ENCODE assay signal across 11 cellular contexts in the genomic region with DNA sequence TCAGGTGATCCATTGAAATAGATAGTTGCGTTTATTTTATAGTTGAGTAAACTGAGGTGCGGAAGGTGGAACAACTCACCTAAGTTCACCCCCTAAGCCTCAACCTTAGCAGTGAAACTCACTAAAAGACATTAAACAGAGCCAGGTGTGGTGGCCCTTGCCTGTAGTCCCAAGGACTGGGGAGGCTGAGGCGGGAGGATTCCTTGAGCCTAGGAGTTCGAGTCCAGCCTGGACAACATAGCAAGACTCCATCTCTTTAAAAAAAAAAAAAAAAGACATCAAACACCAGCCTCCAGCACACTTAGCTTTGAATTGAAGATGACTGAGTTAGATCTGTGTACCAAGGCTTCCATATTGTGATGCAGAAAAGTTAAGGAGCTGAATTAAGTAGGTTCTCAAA. TPM values are rescaled to one million over a fixed set of nuclear protein-coding genes. Genes with fewer than 3 reads are reported as not detected.
DNase-seq lines count a peak whose midpoint lies in the region; ATAC-seq, FAIRE-seq and TF ChIP-seq lines count a peak whose summit lies in the region.
"Had no signal": no experiment of that assay in that cellular context is flagged by ENCODE, and none has a peak within 500 bp of the region (broad histone marks: within the 10 kb centered on the region; RNA-seq: fewer than 3 reads in every experiment).

No MANE protein-coding gene starts in this region.

- H3K4me2 ChIP-seq in K562 (ENCODE audit: insufficient read depth, low read length) = peak overlapping the region; percentile 52; the same call in 1 of the 2 replicates

- H3K9ac ChIP-seq in K562 (ENCODE audit: insufficient read depth in 1 of 2, low read depth in 2 of 2, low read length in 2 of 2) = no peak overlapping the region
- H3K9ac ChIP-seq in mucosa of stomach (ENCODE audit: low read length) = peak overlapping the region; percentile 50

- no peaks in the 10 kb centered on the region for H3K9me3 Mint-ChIP-seq in activated naive CD8-positive, alpha-beta T cell treated with anti-CD3 and anti-CD28 coated beads, Interleukin-2, amount 10 ng/mL, durations not matched to agents 7 days and 5 days
- H3K9me3 Mint-ChIP-seq in activated naive CD8-positive, alpha-beta T cell treated with anti-CD3 and anti-CD28 coated beads, Interleukin-2, amount 50 U/mL, for 24 hours = no peaks in the 10 kb centered on the region
- no peaks in the 10 kb centered on the region for H3K9me3 Mint-ChIP-seq in type B pancreatic cell

- H3K9me1 ChIP-seq in K562 (ENCODE audit: control insufficient read depth, insufficient read depth, low read length) = peaks cover 12% of the 10 kb centered on the region

- BruUV-seq in K562 (replicated peaks; lab: Mats Ljungman, UMichigan) = no TSS peak

- H3K36me3 ChIP-seq in K562 (ENCODE audit: control insufficient read depth, insufficient read depth, low read length) = no peaks in the 10 kb centered on the region
- H3K36me3 ChIP-seq in mucosa of stomach (ENCODE audit: control insufficient read depth, insufficient read depth, low read length) = no peaks in the 10 kb centered on the region

- H3K4me1 Mint-ChIP-seq in activated naive CD8-positive, alpha-beta T cell treated with anti-CD3 and anti-CD28 coated beads, Interleukin-2, amount 10 ng/mL, durations not matched to agents 7 days and 5 days = peaks cover 32% of the 10 kb centered on the region
- H3K4me1 Mint-ChIP-seq in activated naive CD8-positive, alpha-beta T cell treated with anti-CD3 and anti-CD28 coated beads, Interleukin-2, amount 50 U/mL, for 24 hours = peaks cover 45% of the 10 kb centered on the region
- peaks cover 32% of the 10 kb centered on the region for H3K4me1 Mint-ChIP-seq in type B pancreatic cell (ENCODE audit: unreplicated experiment)

- ATAC-seq in activated naive CD8-positive, alpha-beta T cell treated with anti-CD3 and anti-CD28 coated beads, Interleukin-2, amount 10 ng/mL, durations not matched to agents 7 days and 5 days (ENCODE audit: low read depth) = no peak
- ATAC-seq in activated naive CD8-positive, alpha-beta T cell treated with anti-CD3 and anti-CD28 coated beads, Interleukin-2, amount 50 U/mL, for 24 hours = no peak
- no peak for ATAC-seq in K562
- no peak for ATAC-seq in GM21528 (IDR thresholded peaks at IDR 0.05; ENCODE audit: low FRiP score, unreplicated experiment)

- in situ Hi-C loops in K562 (cut with MboI) = no loop called here

- DNase-seq in activated naive CD8-positive, alpha-beta T cell treated with anti-CD3 and anti-CD28 coated beads, Interleukin-2, amount 10 ng/mL, durations not matched to agents 7 days and 5 days = no peak
- DNase-seq in activated naive CD8-positive, alpha-beta T cell treated with anti-CD3 and anti-CD28 coated beads, Interleukin-2, amount 50 U/mL, for 24 hours = no peak
- DNase-seq in K562 (ENCODE audit: extremely low read depth in 1 of 4, low spot score in 3 of 4) (no peak), type B pancreatic cell (ENCODE audit: extremely low spot score, unreplicated experiment) (no peak), HPDE6-E6E7 (ENCODE audit: extremely low spot score) (no peak), NCI-H345 (lab: John Stamatoyannopoulos, UW) (no peak)

- H3K4me1 ChIP-seq in K562 (replicated peaks in 1 of 2; ENCODE audit: control insufficient read depth in 2 of 2, insufficient read depth in 2 of 2, low read length in 2 of 2) = peaks cover 16 to 27% of the 10 kb centered on the region in 2 experiments
- peaks cover 39% of the 10 kb centered on the region for H3K4me1 ChIP-seq in mucosa of stomach (ENCODE audit: control insufficient read depth, insufficient read depth, low read length)

- H3K9me3 ChIP-seq in K562 (replicated peaks; ENCODE audit: control insufficient read depth, insufficient read depth, low read depth, low read length) (no peaks in the 10 kb centered on the region), mucosa of stomach (ENCODE audit: control insufficient read depth, low read length) (no peaks in the 10 kb centered on the region)

- POLR2A ChIA-PET in activated naive CD8-positive, alpha-beta T cell treated with anti-CD3 and anti-CD28 coated beads, Interleukin-2, amount 10 ng/mL, durations not matched to agents 7 days and 5 days (lab: Charles Lee) = interaction anchor here (0.6 to 1.4 kb wide), 7 partner anchors 9 to 1283 kb away, joined by 3 to 6 read pairs (median 3); a partner anchor contains a TSS
- POLR2A ChIA-PET in K562 (lab: Yijun Ruan, JAX) = interaction anchor here (0.5 to 86.5 kb wide), 24 partner anchors 9 to 670 kb away, joined by 3 to 3476 read pairs (median 4); a partner anchor contains a TSS

- no peak for FAIRE-seq in K562 (lab: Jason Lieb, UNC)
- FAIRE-seq: TTC549 had no signal

- H3K27me3 Mint-ChIP-seq in activated naive CD8-positive, alpha-beta T cell treated with anti-CD3 and anti-CD28 coated beads, Interleukin-2, amount 10 ng/mL, durations not matched to agents 7 days and 5 days = no peaks in the 10 kb centered on the region
- no peaks in the 10 kb centered on the region for H3K27me3 Mint-ChIP-seq in activated naive CD8-positive, alpha-beta T cell treated with anti-CD3 and anti-CD28 coated beads, Interleukin-2, amount 50 U/mL, for 24 hours
- H3K27me3 Mint-ChIP-seq in type B pancreatic cell = no peaks in the 10 kb centered on the region

- 0 out of 2 replicates have a peak overlapping the region, but pooled peaks have one; percentile 11 for H2AFZ ChIP-seq in K562 (ENCODE audit: low read depth, low read length)

- H3K27ac Mint-ChIP-seq in activated naive CD8-positive, alpha-beta T cell treated with anti-CD3 and anti-CD28 coated beads, Interleukin-2, amount 10 ng/mL, durations not matched to agents 7 days and 5 days = no peak overlapping the region
- H3K27ac Mint-ChIP-seq in activated naive CD8-positive, alpha-beta T cell treated with anti-CD3 and anti-CD28 coated beads, Interleukin-2, amount 50 U/mL, for 24 hours = no peak overlapping the region
- peak overlapping the region; percentile 37 for H3K27ac Mint-ChIP-seq in type B pancreatic cell

- TF ChIP-seq EP300 in K562 (IDR thresholded peaks at IDR 0.05; ENCODE audit: low read length) = no peak

- H3K27ac ChIP-seq in K562 (ENCODE audit: extremely low read depth, low read depth, low read length) = no peak overlapping the region
- H3K27ac ChIP-seq: C4-2B, epithelial cell of prostate had no signal

- peaks cover 58% of the 10 kb centered on the region for H4K20me1 ChIP-seq in K562 (replicated peaks; ENCODE audit: control insufficient read depth, insufficient read depth, low read length)

- H3K36me3 Mint-ChIP-seq in activated naive CD8-positive, alpha-beta T cell treated with anti-CD3 and anti-CD28 coated beads, Interleukin-2, amount 10 ng/mL, durations not matched to agents 7 days and 5 days = peaks cover 2% of the 10 kb centered on the region
- peaks cover 1% of the 10 kb centered on the region for H3K36me3 Mint-ChIP-seq in activated naive CD8-positive, alpha-beta T cell treated with anti-CD3 and anti-CD28 coated beads, Interleukin-2, amount 50 U/mL, for 24 hours (ENCODE audit: low read depth)
- no peaks in the 10 kb centered on the region for H3K36me3 Mint-ChIP-seq in type B pancreatic cell

- WGBS in K562 (ENCODE audit: insufficient coverage, low coverage, missing lambda C conversion rate) = 15% methylated on average over 4 of the region's 4 CpGs

- intact Hi-C loops in K562 (cut with micrococcal nuclease) = no loop called here

- H3K4me3 ChIP-seq in K562 (no peak overlapping the region), mucosa of stomach (ENCODE audit: low read length) (peak overlapping the region; percentile 45)

- no peak for TF ChIP-seq RAD21 in K562 (CRISPR knock-in tag; conservative IDR thresholded peaks at IDR 0.05 in 1 of 2, IDR thresholded peaks at IDR 0.05 in 1 of 2)

- H3K79me2 ChIP-seq in K562 (ENCODE audit: control insufficient read depth, insufficient read depth, low read length) = no peaks in the 10 kb centered on the region

- CTCF ChIA-PET in K562 (lab: Yijun Ruan, JAX; ENCODE audit: low intra/inter-chr PET ratio) = interaction anchor here (0.7 to 1.1 kb wide), 2 partner anchors 16 to 290 kb away, joined by 3 to 4 read pairs; no protein-coding TSS in a partner anchor

- no peak for TF ChIP-seq POLR2A in K562 (conservative IDR thresholded peaks at IDR 0.05)

- H3K27me3 ChIP-seq in K562 (ENCODE audit: control insufficient read depth in 2 of 2, insufficient read depth in 2 of 2, low read length in 2 of 2) = peaks cover 24 to 34% of the 10 kb centered on the region in 2 experiments
- H3K27me3 ChIP-seq in mucosa of stomach (ENCODE audit: control insufficient read depth, insufficient read depth, low read length) = no peaks in the 10 kb centered on the region

- H3K4me3 Mint-ChIP-seq in activated naive CD8-positive, alpha-beta T cell treated with anti-CD3 and anti-CD28 coated beads, Interleukin-2, amount 10 ng/mL, durations not matched to agents 7 days and 5 days = peak overlapping the region; percentile 78
- no peak overlapping the region for H3K4me3 Mint-ChIP-seq in activated naive CD8-positive, alpha-beta T cell treated with anti-CD3 and anti-CD28 coated beads, Interleukin-2, amount 50 U/mL, for 24 hours
- H3K4me3 Mint-ChIP-seq in type B pancreatic cell = no peak overlapping the region

- TF ChIP-seq CTCF in K562 (IDR thresholded peaks at IDR 0.05 in 2 of 3, conservative IDR thresholded peaks at IDR 0.05 in 1 of 3; ENCODE audit: insufficient read depth in 2 of 3, low read depth in 1 of 3, low read length in 3 of 3) (no peak), type B pancreatic cell (conservative IDR thresholded peaks at IDR 0.05) (no peak)

RNA-seq across cellular contexts. Expression of a gene that starts 0.8 kb away (rescaled TPM):
- total RNA-seq in activated naive CD8-positive, alpha-beta T cell treated with anti-CD3 and anti-CD28 coated beads, Interleukin-2, amount 10 ng/mL, durations not matched to agents 7 days and 5 days = 1 to 10 TPM in 1 of 2 experiments, under 1 TPM in 1; 0.68 to 1.3 TPM
- not detected in 2 replicates for total RNA-seq in K562 (2011; cell fraction: chromatin; rRNA removed; ENCODE audit: low replicate concordance)
- not detected in 2 replicates for total RNA-seq in K562 (2011; cell fraction: nucleolus; rRNA removed)
- total RNA-seq in K562 (2011; cell fraction: nucleoplasm; rRNA removed) = not detected in 2 replicates
- 0.04 and 0.50 TPM in 2 replicates for total RNA-seq in K562 (2014; rRNA removed)
- not detected in 2 replicates for total RNA-seq in K562 (2014; rRNA removed; fragmentation: Illumina TruSeq; extraction: Trizol)
- total RNA-seq in K562 (2015; rRNA removed; fragmentation: Illumina TruSeq; extraction: Trizol) = not detected in 2 replicates
- total RNA-seq in K562 (2021) = 0.09 TPM in 1 of 2 replicates, not detected in the other
- 0.01 and 0.04 TPM in 2 replicates for polyA plus RNA-seq in K562 (2011; rRNA removed)
- 0.58 TPM in 1 of 2 replicates, not detected in the other for polyA plus RNA-seq in K562 (2011; cell fraction: cytosol; rRNA removed)
- 0.06 TPM in 1 of 2 replicates, not detected in the other for polyA plus RNA-seq in K562 (2011; cell fraction: nucleus; rRNA removed)
- 0.08 and 0.18 TPM in 2 replicates for polyA plus RNA-seq in K562 (2012)
- polyA plus RNA-seq in K562 (2014; fragmentation: Illumina TruSeq; extraction: Trizol) = not detected in 2 replicates
- under 1 TPM; 0.04 to 0.08 TPM for polyA plus RNA-seq in K562 (2014; fragmentation: Nextera tagmentation; extraction: Ambion mirVana)
- polyA plus RNA-seq in K562 (2014; rRNA removed) = 0.08 TPM in 1 of 2 replicates, not detected in the other
- 0.42 TPM in 1 of 2 replicates, not detected in the other for polyA minus RNA-seq in K562 (2011; rRNA and poly(A)+ RNA removed)
- polyA minus RNA-seq in K562 (2011; cell fraction: cytosol; rRNA and poly(A)+ RNA removed) = not detected in 2 replicates
- polyA minus RNA-seq in K562 (2011; cell fraction: nucleus; rRNA and poly(A)+ RNA removed) = 0.11 and 0.40 TPM in 2 replicates
- total RNA-seq in type B pancreatic cell (ENCODE audit: low replicate concordance) = 6.8 and 18.4 TPM in 2 replicates

RNA-seq across cellular contexts. Expression of a gene that starts 2.6 kb away (rescaled TPM):
- total RNA-seq in activated naive CD8-positive, alpha-beta T cell treated with anti-CD3 and anti-CD28 coated beads, Interleukin-2, amount 10 ng/mL, durations not matched to agents 7 days and 5 days = under 1 TPM; 0.50 to 0.94 TPM
- not detected in 2 replicates for total RNA-seq in K562 (2011; cell fraction: chromatin; rRNA removed; ENCODE audit: low replicate concordance)
- total RNA-seq in K562 (2011; cell fraction: nucleolus; rRNA removed) = not detected in 2 replicates
- not detected in 2 replicates for total RNA-seq in K562 (2011; cell fraction: nucleoplasm; rRNA removed)
- not detected in 2 replicates for total RNA-seq in K562 (2014; rRNA removed)
- total RNA-seq in K562 (2014; rRNA removed; fragmentation: Illumina TruSeq; extraction: Trizol) = not detected in 2 replicates
- total RNA-seq in K562 (2015; rRNA removed; fragmentation: Illumina TruSeq; extraction: Trizol) = not detected in 2 replicates
- total RNA-seq in K562 (2021) = not detected in 2 replicates
- 0.24 TPM in 1 of 2 replicates, not detected in the other for polyA plus RNA-seq in K562 (2011; rRNA removed)
- not detected in 2 replicates for polyA plus RNA-seq in K562 (2011; cell fraction: cytosol; rRNA removed)
- 0.27 TPM in 1 of 2 replicates, not detected in the other for polyA plus RNA-seq in K562 (2011; cell fraction: nucleus; rRNA removed)
- polyA plus RNA-seq in K562 (2012) = not detected in 2 replicates
- polyA plus RNA-seq in K562 (2014; fragmentation: Illumina TruSeq; extraction: Trizol) = not detected in 2 replicates
- polyA plus RNA-seq in K562 (2014; fragmentation: Nextera tagmentation; extraction: Ambion mirVana) = under 1 TPM in 1 of 2 experiments, not detected in 1; 0.35 TPM
- not detected in 2 replicates for polyA plus RNA-seq in K562 (2014; rRNA removed)
- not detected in 2 replicates for polyA minus RNA-seq in K562 (2011; rRNA and poly(A)+ RNA removed)
- polyA minus RNA-seq in K562 (2011; cell fraction: cytosol; rRNA and poly(A)+ RNA removed) = not detected in 2 replicates
- polyA minus RNA-seq in K562 (2011; cell fraction: nucleus; rRNA and poly(A)+ RNA removed) = not detected in 2 replicates
- 0.93 and 1.5 TPM in 2 replicates for total RNA-seq in type B pancreatic cell (ENCODE audit: low replicate concordance)

RNA-seq across cellular contexts. Expression of a gene that starts 35.9 kb away (rescaled TPM):
- 10 to 100 TPM; 36.2 to 39.2 TPM for total RNA-seq in activated naive CD8-positive, alpha-beta T cell treated with anti-CD3 and anti-CD28 coated beads, Interleukin-2, amount 10 ng/mL, durations not matched to agents 7 days and 5 days
- 234 and 446 TPM in 2 replicates for total RNA-seq in K562 (2011; cell fraction: chromatin; rRNA removed; ENCODE audit: low replicate concordance)
- total RNA-seq in K562 (2011; cell fraction: nucleolus; rRNA removed) = 279 and 314 TPM in 2 replicates
- total RNA-seq in K562 (2011; cell fraction: nucleoplasm; rRNA removed) = 196 and 222 TPM in 2 replicates
- total RNA-seq in K562 (2014; rRNA removed) (81.7 and 100 TPM in 2 replicates), K562 (2014; rRNA removed; fragmentation: Illumina TruSeq; extraction: Trizol) (27.5 and 45.6 TPM in 2 replicates), K562 (2015; rRNA removed; fragmentation: Illumina TruSeq; extraction: Trizol) (65.7 and 68.4 TPM in 2 replicates), K562 (2021) (144 and 150 TPM in 2 replicates), type B pancreatic cell (ENCODE audit: low replicate concordance) (61.2 and 71.6 TPM in 2 replicates)
- polyA plus RNA-seq in K562 (2011; rRNA removed) (20.9 and 36.8 TPM in 2 replicates), K562 (2014; fragmentation: Illumina TruSeq; extraction: Trizol) (45.8 and 60.4 TPM in 2 replicates), K562 (2014; fragmentation: Nextera tagmentation; extraction: Ambion mirVana) (under 1 TPM; 0.41 to 0.70 TPM), K562 (2014; rRNA removed) (34.9 and 36.1 TPM in 2 replicates)
- polyA plus RNA-seq in K562 (2011; cell fraction: cytosol; rRNA removed) = 26.4 and 31.1 TPM in 2 replicates
- polyA plus RNA-seq in K562 (2011; cell fraction: nucleus; rRNA removed) = 57.9 and 76.9 TPM in 2 replicates
- polyA plus RNA-seq in K562 (2012) = 73.9 and 75.3 TPM in 2 replicates
- polyA minus RNA-seq in K562 (2011; rRNA and poly(A)+ RNA removed) = 113 and 124 TPM in 2 replicates
- polyA minus RNA-seq in K562 (2011; cell fraction: cytosol; rRNA and poly(A)+ RNA removed) = 132 and 181 TPM in 2 replicates
- polyA minus RNA-seq in K562 (2011; cell fraction: nucleus; rRNA and poly(A)+ RNA removed) = 138 and 300 TPM in 2 replicates
